In the genomic region with DNA sequence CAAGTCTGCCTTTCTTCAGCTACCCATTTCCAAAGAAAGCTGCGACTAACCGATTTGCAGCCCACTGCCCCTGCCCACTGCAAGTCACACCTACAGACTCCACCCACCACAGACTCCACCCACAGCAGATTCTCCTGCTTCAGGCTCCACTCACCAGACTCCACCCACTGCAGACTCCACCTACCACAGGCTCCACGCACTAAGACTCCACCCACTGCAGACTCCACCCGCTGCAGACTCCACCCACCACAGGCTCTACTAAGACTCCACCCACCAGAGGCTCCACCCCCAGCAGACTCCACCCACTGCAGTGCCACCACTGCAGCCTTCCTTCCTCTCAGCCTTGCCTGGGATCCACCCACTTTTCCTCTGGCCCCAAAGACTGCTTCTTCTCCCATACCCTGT, we compare ENCODE assay signal across 8 cellular contexts.
DNase-seq lines count a peak whose midpoint lies in the region; ATAC-seq lines count a peak whose summit lies in the region.

No MANE protein-coding gene starts in this region.

- peaks cover 4% of the 10 kb centered on the region for H3K9me3 Mint-ChIP-seq in memory B cell

- H3K27me3 Mint-ChIP-seq in memory B cell: peaks cover 4% of the 10 kb centered on the region

- H3K36me3 Mint-ChIP-seq in memory B cell: no peaks in the 10 kb centered on the region

- no peak overlapping the region for H3K4me3 Mint-ChIP-seq in memory B cell

- ATAC-seq in memory B cell (ENCODE audit: low read depth): peak; percentile 55
- no peak for ATAC-seq in HG02938 (IDR thresholded peaks at IDR 0.05; ENCODE audit: unreplicated experiment)
- ATAC-seq in HG03135 (IDR thresholded peaks at IDR 0.05; ENCODE audit: unreplicated experiment): no peak

- DNase-seq in activated CD4-positive, alpha-beta T cell treated with anti-CD3 and anti-CD28 coated beads for 24 hours (ENCODE audit: low read depth in 2 of 2): peak; percentile 1 to 38
- no peak for DNase-seq in activated CD4-positive, alpha-beta T cell treated with anti-CD3 and anti-CD28 coated beads for 1 hour
- DNase-seq in NCI-H526 treated with DMSO at 0.1 percent for 48 hours (lab: John Stamatoyannopoulos, UW): peak; percentile 53
- peak; percentile 17 for DNase-seq in amniotic epithelial cell (ENCODE audit: low read depth)
- no peak for DNase-seq in memory B cell (ENCODE audit: low spot score in 2 of 2)
- DNase-seq in GM19238 (ENCODE audit: insufficient read length, low spot score): no peak

- H3K4me1 Mint-ChIP-seq in memory B cell: peaks cover 5% of the 10 kb centered on the region

- no peak overlapping the region for H3K27ac Mint-ChIP-seq in memory B cell

Comparison
In these comparisons a context has a peak if more than half of its experiments do, and no peak if none do; other contexts are left out.
1. DNase-seq: peak in activated CD4-positive, alpha-beta T cell treated with anti-CD3 and anti-CD28 coated beads for 24 hours (2 of 2), NCI-H526 treated with DMSO at 0.1 percent for 48 hours (single experiment) and amniotic epithelial cell (single experiment); none in activated CD4-positive, alpha-beta T cell treated with anti-CD3 and anti-CD28 coated beads for 1 hour (single experiment), memory B cell (0 of 2) and GM19238 (single experiment).